ENCODE assay signal across 8 cellular contexts in the genomic region with DNA sequence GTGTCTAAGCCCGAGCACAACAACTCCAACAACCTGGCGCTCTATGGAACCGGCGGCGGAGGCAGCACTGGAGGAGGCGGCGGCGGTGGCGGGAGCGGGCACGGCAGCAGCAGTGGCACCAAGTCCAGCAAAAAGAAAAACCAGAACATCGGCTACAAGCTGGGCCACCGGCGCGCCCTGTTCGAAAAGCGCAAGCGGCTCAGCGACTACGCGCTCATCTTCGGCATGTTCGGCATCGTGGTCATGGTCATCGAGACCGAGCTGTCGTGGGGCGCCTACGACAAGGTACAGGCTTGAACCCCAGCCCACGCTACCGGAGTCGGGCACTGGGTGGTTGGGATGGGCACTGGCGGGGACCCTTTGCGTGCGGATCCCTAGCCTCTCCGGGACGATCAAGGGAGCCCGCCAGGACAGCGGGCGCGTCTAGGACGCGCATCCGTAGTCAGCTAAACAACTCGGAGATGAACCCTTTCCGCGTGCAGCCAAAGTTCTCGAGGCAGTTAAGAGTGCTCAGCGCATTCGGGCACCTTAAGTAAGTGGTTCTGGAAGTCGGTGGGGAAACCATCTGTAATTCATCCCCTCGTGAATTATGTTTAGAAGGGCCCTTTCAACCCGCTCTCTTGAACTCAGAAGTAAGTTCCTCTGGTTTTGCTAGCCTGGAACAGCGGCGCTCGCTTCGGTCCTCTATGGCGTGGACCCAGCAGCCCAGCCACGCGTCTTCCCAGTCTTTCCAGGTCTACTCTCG. TPM values are rescaled to one million over a fixed set of nuclear protein-coding genes. Genes with fewer than 3 reads are reported as not detected.
DNase-seq lines count a peak whose midpoint lies in the region; ATAC-seq and TF ChIP-seq lines count a peak whose summit lies in the region.

No MANE protein-coding gene starts in this region.

- H3K4me3 ChIP-seq in AG04450 (ENCODE audit: low read depth, low read length) (peak overlapping the region; percentile 69), mesendoderm (ENCODE audit: low read length) (peak overlapping the region; percentile 35)

- POLR2A ChIA-PET in AG04450 (lab: Yijun Ruan, JAX): no interaction called here

- H3K79me2 ChIP-seq in mesendoderm (ENCODE audit: control insufficient read depth, insufficient read depth, low read length): no peaks in the 10 kb centered on the region

- peak overlapping the region; percentile 94 for H3K4me2 ChIP-seq in mesendoderm (ENCODE audit: low read length)

- H3K27me3 Mint-ChIP-seq in HFFc6 (ENCODE audit: insufficient read depth): peaks cover 11% of the 10 kb centered on the region; the same call in 1 of the 2 replicates
- H3K27me3 Mint-ChIP-seq in chondrocyte (ENCODE audit: low read depth): peaks cover 60% of the 10 kb centered on the region

- no peak overlapping the region for H2BK15ac ChIP-seq in mesendoderm (replicated peaks; ENCODE audit: low read depth)

- no peaks in the 10 kb centered on the region for H3K4me1 ChIP-seq in mesendoderm (ENCODE audit: control insufficient read depth, low read depth, low read length)

- H3K56ac ChIP-seq in mesendoderm (ENCODE audit: low read length): peak overlapping the region; percentile 72

- H3K4me3 Mint-ChIP-seq in HFFc6: peak overlapping the region; percentile 97
- peak overlapping the region; percentile 78 for H3K4me3 Mint-ChIP-seq in chondrocyte (ENCODE audit: unreplicated experiment)

- H4K8ac ChIP-seq in mesendoderm (ENCODE audit: low read depth, low read length): no peak overlapping the region

- no peak overlapping the region for H3K23ac ChIP-seq in mesendoderm (ENCODE audit: low read length)

- WGBS in mesendoderm (ENCODE audit: extremely low coverage, insufficient coverage, low lambda C conversion rate): no CpG with 5 or more reads among the region's 61 CpGs

- no peak overlapping the region for H2BK5ac ChIP-seq in mesendoderm (ENCODE audit: low read length)

- no peaks in the 10 kb centered on the region; the same call in 1 of the 2 replicates for H3K9me3 ChIP-seq in AG04450 (ENCODE audit: control insufficient read depth, insufficient read depth, low read length)

- H2AK5ac ChIP-seq in mesendoderm (ENCODE audit: low read length): no peak overlapping the region

- no peaks in the 10 kb centered on the region for H3K79me1 ChIP-seq in mesendoderm (ENCODE audit: low read length)

- no peak overlapping the region for H2BK120ac ChIP-seq in mesendoderm (ENCODE audit: low read depth, low read length)

- H3K27ac Mint-ChIP-seq in HFFc6: no peak overlapping the region
- no peak overlapping the region for H3K27ac Mint-ChIP-seq in chondrocyte (ENCODE audit: unreplicated experiment)
- no peak overlapping the region for H3K27ac Mint-ChIP-seq in activated naive CD4-positive, alpha-beta T cell treated with anti-CD3 and anti-CD28 coated beads, Interleukin-2, amount 50 U/mL, for 72 hours

- H3K9me3 Mint-ChIP-seq in HFFc6 (no peaks in the 10 kb centered on the region), chondrocyte (ENCODE audit: low read depth) (no peaks in the 10 kb centered on the region)
- H3K9me3 Mint-ChIP-seq in activated naive CD4-positive, alpha-beta T cell treated with anti-CD3 and anti-CD28 coated beads, Interleukin-2, amount 50 U/mL, for 72 hours: no peaks in the 10 kb centered on the region

- no peak overlapping the region for H3K4ac ChIP-seq in mesendoderm (ENCODE audit: low read depth, low read length)

- DNase-seq in AG04450 (ENCODE audit: low read depth, low spot score): no peak
- no peak for DNase-seq in HFFc6
- DNase-seq in chondrocyte (ENCODE audit: low spot score): no peak
- peak; percentile 43 for DNase-seq in mesendoderm
- DNase-seq in NCI-H1105 (lab: John Stamatoyannopoulos, UW): no peak
- no peak for DNase-seq in activated naive CD4-positive, alpha-beta T cell treated with anti-CD3 and anti-CD28 coated beads, Interleukin-2, amount 50 U/mL, for 72 hours (ENCODE audit: low spot score in 2 of 2)
- DNase-seq in central memory CD4-positive, alpha-beta T cell: no peak

- H3K9ac ChIP-seq in mesendoderm (ENCODE audit: low read length): peak overlapping the region; percentile 46

- H4K5ac ChIP-seq in mesendoderm (ENCODE audit: low read length): no peak overlapping the region

- CTCF ChIA-PET in AG04450 (lab: Charles Lee): interaction anchor here (0.6 kb wide), 1 partner anchor 85 kb away, joined by 3 read pairs; no protein-coding TSS in a partner anchor

- peaks cover 44% of the 10 kb centered on the region for H3K4me1 Mint-ChIP-seq in HFFc6 (ENCODE audit: low read depth)
- peaks cover 25% of the 10 kb centered on the region for H3K4me1 Mint-ChIP-seq in chondrocyte (ENCODE audit: low read depth)

- H3K18ac ChIP-seq in mesendoderm (ENCODE audit: low read length): no peak overlapping the region

- no peak overlapping the region for H3K27ac ChIP-seq in AG04450 (ENCODE audit: low read depth, low read length)
- H3K27ac ChIP-seq in mesendoderm (ENCODE audit: low read depth, low read length): no peak overlapping the region

- TF ChIP-seq CTCF in AG04450 (IDR thresholded peaks at IDR 0.05; ENCODE audit: low read depth, low read length): no peak
- no peak for TF ChIP-seq CTCF in HFFc6 (IDR thresholded peaks at IDR 0.05)
- TF ChIP-seq CTCF in chondrocyte (IDR thresholded peaks at IDR 0.05): no peak

- peaks cover 13% of the 10 kb centered on the region; the same call in 1 of the 2 replicates for H3K36me3 Mint-ChIP-seq in HFFc6 (ENCODE audit: low read depth)
- H3K36me3 Mint-ChIP-seq in chondrocyte (ENCODE audit: low read depth): peaks cover 2% of the 10 kb centered on the region
- peaks cover 0 to 15% of the 10 kb centered on the region in 2 donors for H3K36me3 Mint-ChIP-seq in activated naive CD4-positive, alpha-beta T cell treated with anti-CD3 and anti-CD28 coated beads, Interleukin-2, amount 50 U/mL, for 72 hours

- no peak for ATAC-seq in GM21447 (IDR thresholded peaks at IDR 0.05; ENCODE audit: unreplicated experiment)
- ATAC-seq in activated naive CD4-positive, alpha-beta T cell treated with anti-CD3 and anti-CD28 coated beads, Interleukin-2, amount 50 U/mL, for 72 hours: no peak

- no peaks in the 10 kb centered on the region for H3K36me3 ChIP-seq in mesendoderm (ENCODE audit: control insufficient read depth, insufficient read depth, low read length)

- H3K27me3 ChIP-seq in AG04450 (ENCODE audit: control insufficient read depth, insufficient read depth, low read length) (peaks cover 35% of the 10 kb centered on the region), mesendoderm (ENCODE audit: insufficient read depth, low read length, poor library complexity) (peaks cover 3% of the 10 kb centered on the region)

RNA-seq across cellular contexts. Expression of a gene that starts 1.3 kb away (rescaled TPM):
- polyA plus RNA-seq in AG04450 (2011; rRNA removed): 0.86 and 1.2 TPM in 2 replicates
- polyA minus RNA-seq in AG04450 (2011; rRNA and poly(A)+ RNA removed): 1.1 and 1.3 TPM in 2 replicates
- 10 to 100 TPM; 13.9 to 51.6 (median 47.0) TPM for total RNA-seq in HFFc6 (2021; fragmentation: NEBNext Ultra II Directional; extraction: Animal tissue kit (Norgen Biotek cat#: 25700))
- total RNA-seq in chondrocyte: 0.19 TPM in 1 of 3 replicates, not detected in the others
- polyA plus RNA-seq in mesendoderm (2013, experiment 1 of 2): 3.8 TPM
- polyA plus RNA-seq in mesendoderm (2013, experiment 2 of 2): 4.0 TPM
- total RNA-seq in activated naive CD4-positive, alpha-beta T cell treated with anti-CD3 and anti-CD28 coated beads, Interleukin-2, amount 50 U/mL, for 72 hours: not detected

Comparison
In these comparisons a context has a peak if more than half of its experiments do, and no peak if none do; other contexts are left out.
1. RNA of a gene that starts 1.3 kb away (total RNA-seq): 13.9 to 51.6 TPM in HFFc6; 0.19 TPM in chondrocyte and not detected in activated naive CD4-positive, alpha-beta T cell treated with anti-CD3 and anti-CD28 coated beads, Interleukin-2, amount 50 U/mL, for 72 hours; every median in the first group is over 10 times any median in the second.